In the genomic region with DNA sequence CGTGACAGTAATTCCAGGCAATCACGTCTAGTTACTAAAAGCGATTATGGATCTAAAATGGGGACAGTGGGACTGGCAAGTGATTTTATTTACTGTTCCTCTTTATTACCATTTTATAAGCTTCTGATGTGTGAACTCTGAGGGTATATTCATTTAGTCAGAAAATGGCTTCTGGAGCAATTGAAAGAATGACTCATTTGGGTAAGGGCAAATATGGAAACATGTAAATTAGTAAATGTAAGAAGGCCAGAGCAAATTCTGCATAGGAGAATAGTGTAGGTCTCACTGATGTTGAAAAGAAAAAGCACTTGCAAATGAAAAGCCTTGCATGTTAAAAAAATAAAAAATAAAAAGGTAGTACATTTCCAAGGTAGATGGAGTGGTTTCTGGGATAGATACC, we compare ENCODE assay signal across 18 cellular contexts.
"Had no signal": no experiment of that assay in that cellular context is flagged by ENCODE, and none has a peak within 500 bp of the region (broad histone marks: within the 10 kb centered on the region; RNA-seq: fewer than 3 reads in every experiment).

No MANE protein-coding gene starts in this region.

- H3K9me3 ChIP-seq: esophagus muscularis mucosa, pancreas had no signal

- FAIRE-seq: pancreas, urothelium cell line had no signal

- H3K4me1 ChIP-seq: esophagus muscularis mucosa had no signal

- H3K79me2 ChIP-seq: hepatocyte had no signal

- DNase-seq: activated B cell treated with CpG ODN at 0.5 μM for 24 hours; activated CD4-positive, alpha-beta T cell treated with anti-CD3 and anti-CD28 coated beads for 48 hours; activated CD8-positive, alpha-beta memory T cell treated with anti-CD3 and anti-CD28 coated beads, Interleukin-2, amount 50 U/mL, for 4 hours; activated CD8-positive, alpha-beta T cell treated with anti-CD3 and anti-CD28 coated beads, Interleukin-2, amount 10 ng/mL, durations not matched to agents 7 days and 5 days; activated naive CD8-positive, alpha-beta T cell treated with anti-CD3 and anti-CD28 coated beads, Interleukin-2, amount 10 ng/mL, durations not matched to agents 7 days and 5 days; anterior cingulate cortex; brain microvascular endothelial cell; islet precursor cell; mammary epithelial cell; naive B cell; pancreas; stimulated activated CD4-positive, alpha-beta T cell treated with anti-CD3 and anti-CD28 coated beads, Interleukin-12 subunit alpha, Interleukin-12 subunit beta, amount 100 ng/mL, for 4 hours; stimulated activated CD4-positive, alpha-beta T cell treated with anti-CD3 and anti-CD28 coated beads, Interleukin-2, amount 100 ng/mL, for 24 hours had no signal

- H3K27ac ChIP-seq: brain microvascular endothelial cell, coronary artery, esophagus muscularis mucosa, hepatocyte, pancreas had no signal

- H3K36me3 ChIP-seq: brain microvascular endothelial cell, esophagus muscularis mucosa, pancreas had no signal

- H3K4me2 ChIP-seq: hepatocyte had no signal

- H3K27me3 ChIP-seq: brain microvascular endothelial cell, esophagus muscularis mucosa, hepatocyte, pancreas had no signal

- H2AFZ ChIP-seq: hepatocyte had no signal

- ATAC-seq: activated CD8-positive, alpha-beta T cell treated with anti-CD3 and anti-CD28 coated beads, Interleukin-2, amount 10 ng/mL, durations not matched to agents 7 days and 5 days; left lobe of liver; pancreas had no signal

- H3K4me3 ChIP-seq: coronary artery, esophagus muscularis mucosa, hepatocyte, pancreas had no signal
